30 cellular contexts compared by ENCODE assay signal in the genomic region with DNA sequence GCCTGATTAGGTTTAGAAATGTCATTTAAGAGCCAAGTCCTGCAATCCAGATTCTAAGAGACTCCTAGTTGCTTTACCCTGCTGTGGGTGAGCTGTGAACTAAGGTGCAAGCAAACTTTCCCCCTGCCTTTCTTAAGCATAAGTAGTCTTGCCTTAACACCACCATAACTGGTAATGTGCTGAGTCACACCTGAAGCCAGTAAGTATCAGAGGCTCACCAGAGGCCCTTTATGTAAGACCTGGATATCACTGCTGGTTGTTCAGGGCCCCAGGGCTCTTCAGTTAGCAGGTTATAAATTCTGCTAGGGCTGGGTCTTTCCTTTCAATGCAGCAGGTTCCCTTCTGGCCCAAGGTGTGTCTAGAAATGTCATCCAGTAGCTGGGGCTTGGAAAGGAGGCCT.
"Had no signal": no experiment of that assay in that cellular context is flagged by ENCODE, and none has a peak within 500 bp of the region (broad histone marks: within the 10 kb centered on the region; RNA-seq: fewer than 3 reads in every experiment).

No MANE protein-coding gene starts in this region.

- H3K27me3 ChIP-seq: breast epithelium, gastrocnemius medialis, pancreas, sigmoid colon, tibial artery, upper lobe of right lung had no signal

- H3K36me3 Mint-ChIP-seq: activated naive CD4-positive, alpha-beta T cell treated with anti-CD3 and anti-CD28 coated beads, Interleukin-2, amount 50 U/mL, for 72 hours; stimulated activated memory B cell treated with anti-CD40 and anti-IgM and Interleukin-4, amounts not matched to agents 10 μg/mL and 1 μg/mL and 100 μg/mL, for 72 hours had no signal

- FAIRE-seq: endometrium, kidney, pancreas, small intestine had no signal

- H3K4me3 ChIP-seq: breast epithelium, gastrocnemius medialis, pancreas, prostate gland, sigmoid colon, tibial artery, upper lobe of right lung had no signal

- DNase-seq: activated B cell treated with CpG ODN at 0.5 μM for 24 hours; activated CD4-positive, alpha-beta T cell treated with anti-CD3 and anti-CD28 coated beads, Interleukin-2, amount 50 U/mL, for 1 hour; activated CD8-positive, alpha-beta T cell treated with anti-CD3 and anti-CD28 coated beads for 36 hours; activated naive CD4-positive, alpha-beta T cell; activated T-cell treated with anti-CD3 and anti-CD28 coated beads, Interleukin-2, amount 50 U/mL, for 48 hours; effector CD4-positive, alpha-beta T cell; gastrocnemius medialis; glutamatergic neuron; kidney; left colon; naive thymus-derived CD8-positive, alpha-beta T cell; nucleus accumbens; pancreas; retina; sigmoid colon; small intestine; stimulated activated CD4-positive, alpha-beta T cell treated with anti-CD3 and anti-CD28 coated beads, Interleukin-4, amount 100 ng/mL, for 4 hours; stimulated activated CD8-positive, alpha-beta memory T cell treated with anti-CD3 and anti-CD28 coated beads, Interleukin-4, amount 100 ng/mL, for 48 hours; stimulated activated naive CD8-positive, alpha-beta T cell treated with anti-CD3 and anti-CD28 coated beads, Interleukin-15, amount 100 ng/mL, for 72 hours; tibial artery; upper lobe of right lung had no signal

- H3K4me1 Mint-ChIP-seq: activated B cell treated with CpG ODN at 0.5 μM for 24 hours; central memory CD8-positive, alpha-beta T cell; naive thymus-derived CD8-positive, alpha-beta T cell; neural crest cell; stimulated activated memory B cell treated with anti-CD40 and anti-IgM and Interleukin-4, amounts not matched to agents 10 μg/mL and 1 μg/mL and 100 μg/mL, for 72 hours; stimulated activated naive CD8-positive, alpha-beta T cell treated with anti-CD3 and anti-CD28 coated beads, Interleukin-15, amount 100 ng/mL, for 72 hours had no signal

- H3K4me3 Mint-ChIP-seq: activated B cell treated with CpG ODN at 0.5 μM for 24 hours; activated CD8-positive, alpha-beta T cell treated with anti-CD3 and anti-CD28 coated beads for 36 hours; central memory CD8-positive, alpha-beta T cell; dendritic cell treated with granulocyte-macrophage colony-stimulating factor and Interleukin-4, amounts not matched to agents 40 ng/mL and 50 ng/mL, for 4 days; naive thymus-derived CD8-positive, alpha-beta T cell; neural crest cell; stimulated activated memory B cell treated with anti-CD40 and anti-IgM and Interleukin-4, amounts not matched to agents 10 μg/mL and 1 μg/mL and 100 μg/mL, for 72 hours; stimulated activated naive CD8-positive, alpha-beta T cell treated with anti-CD3 and anti-CD28 coated beads, Interleukin-15, amount 100 ng/mL, for 72 hours; T-helper 2 cell treated with Interferon-gamma antibody and Interleukin-4, amounts not matched to agents 5 μg/mL and 100 μg/mL, for 36 hours had no signal

- H3K4me1 ChIP-seq: breast epithelium, gastrocnemius medialis, pancreas, prostate gland, sigmoid colon, tibial artery, upper lobe of right lung had no signal

- H3K27me3 Mint-ChIP-seq: activated B cell treated with CpG ODN at 0.5 μM for 24 hours; activated CD8-positive, alpha-beta T cell treated with anti-CD3 and anti-CD28 coated beads for 36 hours; central memory CD8-positive, alpha-beta T cell; dendritic cell treated with granulocyte-macrophage colony-stimulating factor and Interleukin-4, amounts not matched to agents 40 ng/mL and 50 ng/mL, for 4 days; naive thymus-derived CD8-positive, alpha-beta T cell; stimulated activated memory B cell treated with anti-CD40 and anti-IgM and Interleukin-4, amounts not matched to agents 10 μg/mL and 1 μg/mL and 100 μg/mL, for 72 hours; stimulated activated naive CD8-positive, alpha-beta T cell treated with anti-CD3 and anti-CD28 coated beads, Interleukin-15, amount 100 ng/mL, for 72 hours had no signal

- H3K27ac Mint-ChIP-seq: activated B cell treated with CpG ODN at 0.5 μM for 24 hours; activated CD8-positive, alpha-beta T cell treated with anti-CD3 and anti-CD28 coated beads for 36 hours; activated naive CD4-positive, alpha-beta T cell treated with anti-CD3 and anti-CD28 coated beads, Interleukin-2, amount 50 U/mL, for 72 hours; dendritic cell treated with granulocyte-macrophage colony-stimulating factor and Interleukin-4, amounts not matched to agents 40 ng/mL and 50 ng/mL, for 4 days; naive thymus-derived CD8-positive, alpha-beta T cell; stimulated activated memory B cell treated with anti-CD40 and anti-IgM and Interleukin-4, amounts not matched to agents 10 μg/mL and 1 μg/mL and 100 μg/mL, for 72 hours; stimulated activated naive CD8-positive, alpha-beta T cell treated with anti-CD3 and anti-CD28 coated beads, Interleukin-15, amount 100 ng/mL, for 72 hours; T-helper 2 cell treated with Interferon-gamma antibody and Interleukin-4, amounts not matched to agents 5 μg/mL and 100 μg/mL, for 36 hours had no signal

- H3K27ac ChIP-seq: breast epithelium, gastrocnemius medialis, pancreas, prostate gland, sigmoid colon, tibial artery, upper lobe of right lung had no signal

- H3K36me3 ChIP-seq: breast epithelium, gastrocnemius medialis, pancreas, prostate gland, sigmoid colon, tibial artery, upper lobe of right lung had no signal

- H3K9me3 ChIP-seq: breast epithelium, gastrocnemius medialis, pancreas, prostate gland, sigmoid colon, tibial artery, upper lobe of right lung had no signal

- ATAC-seq: activated CD8-positive, alpha-beta T cell treated with anti-CD3 and anti-CD28 coated beads for 36 hours; activated naive CD4-positive, alpha-beta T cell treated with anti-CD3 and anti-CD28 coated beads, Interleukin-2, amount 50 U/mL, for 72 hours; gastrocnemius medialis; left colon; naive thymus-derived CD8-positive, alpha-beta T cell; pancreas; stimulated activated memory B cell treated with anti-CD40 and anti-IgM and Interleukin-4, amounts not matched to agents 10 μg/mL and 1 μg/mL and 100 μg/mL, for 72 hours; stimulated activated naive CD8-positive, alpha-beta T cell treated with anti-CD3 and anti-CD28 coated beads, Interleukin-15, amount 100 ng/mL, for 72 hours; upper lobe of right lung had no signal
